ENCODE assay signal across 1 cellular context in the genomic region with DNA sequence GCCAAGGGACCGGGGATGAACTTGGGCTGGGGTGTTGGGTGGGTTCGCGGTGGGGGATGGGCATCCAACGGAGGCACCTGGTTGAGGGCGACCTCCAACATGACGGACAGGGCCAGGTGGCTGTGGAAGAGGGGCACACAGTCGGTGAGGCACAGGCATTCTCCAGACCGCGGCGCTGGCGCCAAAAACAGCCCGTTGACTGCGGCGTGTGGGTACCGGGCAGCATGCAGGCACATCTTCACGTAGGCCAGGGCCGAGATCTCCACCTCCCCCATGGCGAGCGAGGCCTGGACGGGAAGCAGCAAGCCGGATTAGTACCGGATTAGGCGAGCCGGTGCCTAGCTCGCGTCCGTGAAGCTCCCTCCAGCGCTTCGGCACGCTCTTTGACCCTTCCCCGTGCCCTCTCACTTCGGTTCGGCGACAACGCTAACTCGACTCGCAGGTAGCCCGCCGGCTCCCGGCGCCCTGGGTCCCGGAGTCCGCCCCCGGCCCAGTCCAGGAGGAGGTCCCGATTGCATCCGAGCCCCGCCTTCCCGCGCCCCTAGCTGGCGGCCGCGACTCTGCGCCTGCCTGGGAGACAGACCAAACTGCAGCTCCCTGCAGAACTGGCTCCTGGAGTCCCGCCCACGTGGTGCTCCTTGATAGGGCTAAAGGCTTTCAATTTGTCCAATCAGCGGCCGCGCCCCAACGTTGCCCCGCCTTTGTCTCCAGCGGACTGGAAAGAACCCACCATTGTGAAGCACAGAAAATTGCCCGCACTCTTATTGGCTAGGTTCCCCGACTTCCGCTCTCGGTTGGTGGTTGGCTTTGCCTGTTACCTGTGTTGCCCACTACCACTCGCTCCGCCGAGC.
A peak's percentile ranks its signal among the peaks of the same experiment; 100 is the strongest.
TF ChIP-seq lines count a peak whose summit lies in the region.

A gene with protein sequence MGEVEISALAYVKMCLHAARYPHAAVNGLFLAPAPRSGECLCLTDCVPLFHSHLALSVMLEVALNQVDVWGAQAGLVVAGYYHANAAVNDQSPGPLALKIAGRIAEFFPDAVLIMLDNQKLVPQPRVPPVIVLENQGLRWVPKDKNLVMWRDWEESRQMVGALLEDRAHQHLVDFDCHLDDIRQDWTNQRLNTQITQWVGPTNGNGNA (minus strand): TSS at position 562 of the 851 bp plus-strand sequence. CDS start 287 bp downstream, at position 275.

TF ChIP-seq in WTC11, 78 proteins besides CTCF, POLR2A, EP300 and RAD21 (continued from another document and continues in another):
- no peak for TF ChIP-seq ZNF263 (CRISPR knock-in tag; IDR thresholded peaks at IDR 0.05; ENCODE audit: low read depth)
- TF ChIP-seq ERG (CRISPR knock-in tag; IDR thresholded peaks at IDR 0.05): no peak
- no peak for TF ChIP-seq ATF1 (CRISPR knock-in tag; IDR thresholded peaks at IDR 0.05)
- TF ChIP-seq CREB1 (CRISPR knock-in tag; IDR thresholded peaks at IDR 0.05): 0 out of 2 replicates have a peak, but pooled peaks have one; percentile 9
- peak; percentile 68; the same call in 1 of the 2 replicates for TF ChIP-seq JUN (CRISPR knock-in tag; IDR thresholded peaks at IDR 0.05)
- TF ChIP-seq, protein P1, sequence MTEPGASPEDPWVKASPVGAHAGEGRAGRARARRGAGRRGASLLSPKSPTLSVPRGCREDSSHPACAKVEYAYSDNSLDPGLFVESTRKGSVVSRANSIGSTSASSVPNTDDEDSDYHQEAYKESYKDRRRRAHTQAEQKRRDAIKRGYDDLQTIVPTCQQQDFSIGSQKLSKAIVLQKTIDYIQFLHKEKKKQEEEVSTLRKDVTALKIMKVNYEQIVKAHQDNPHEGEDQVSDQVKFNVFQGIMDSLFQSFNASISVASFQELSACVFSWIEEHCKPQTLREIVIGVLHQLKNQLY (CRISPR knock-in tag; IDR thresholded peaks at IDR 0.05): no peak
- no peak for TF ChIP-seq ZMAT4 (CRISPR knock-in tag; IDR thresholded peaks at IDR 0.05)
- TF ChIP-seq JAZF1 (CRISPR knock-in tag; IDR thresholded peaks at IDR 0.05): no peak
- TF ChIP-seq, protein P2, sequence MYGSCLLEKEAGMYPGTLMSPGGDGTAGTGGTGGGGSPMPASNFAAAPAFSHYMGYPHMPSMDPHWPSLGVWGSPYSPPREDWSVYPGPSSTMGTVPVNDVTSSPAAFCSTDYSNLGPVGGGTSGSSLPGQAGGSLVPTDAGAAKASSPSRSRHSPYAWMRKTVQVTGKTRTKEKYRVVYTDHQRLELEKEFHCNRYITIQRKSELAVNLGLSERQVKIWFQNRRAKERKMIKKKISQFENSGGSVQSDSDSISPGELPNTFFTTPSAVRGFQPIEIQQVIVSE (CRISPR knock-in tag; IDR thresholded peaks at IDR 0.05; ENCODE audit: borderline replicate concordance): no peak
- TF ChIP-seq PRDM15 (CRISPR knock-in tag; IDR thresholded peaks at IDR 0.05): no peak; the same call in 1 of the 2 replicates
- peak; percentile 61 for TF ChIP-seq CREM (CRISPR knock-in tag; IDR thresholded peaks at IDR 0.05)
- TF ChIP-seq NFYB (CRISPR knock-in tag; conservative IDR thresholded peaks at IDR 0.05; ENCODE audit: low read depth): peak; percentile 90
- TF ChIP-seq ZNF138 (CRISPR knock-in tag; conservative IDR thresholded peaks at IDR 0.05): 0 out of 2 replicates have a peak, but pooled peaks have one; percentile 59
- TF ChIP-seq, protein P3, sequence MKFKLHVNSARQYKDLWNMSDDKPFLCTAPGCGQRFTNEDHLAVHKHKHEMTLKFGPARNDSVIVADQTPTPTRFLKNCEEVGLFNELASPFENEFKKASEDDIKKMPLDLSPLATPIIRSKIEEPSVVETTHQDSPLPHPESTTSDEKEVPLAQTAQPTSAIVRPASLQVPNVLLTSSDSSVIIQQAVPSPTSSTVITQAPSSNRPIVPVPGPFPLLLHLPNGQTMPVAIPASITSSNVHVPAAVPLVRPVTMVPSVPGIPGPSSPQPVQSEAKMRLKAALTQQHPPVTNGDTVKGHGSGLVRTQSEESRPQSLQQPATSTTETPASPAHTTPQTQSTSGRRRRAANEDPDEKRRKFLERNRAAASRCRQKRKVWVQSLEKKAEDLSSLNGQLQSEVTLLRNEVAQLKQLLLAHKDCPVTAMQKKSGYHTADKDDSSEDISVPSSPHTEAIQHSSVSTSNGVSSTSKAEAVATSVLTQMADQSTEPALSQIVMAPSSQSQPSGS (CRISPR knock-in tag; IDR thresholded peaks at IDR 0.05; ENCODE audit: borderline replicate concordance, low read depth): peak; percentile 30; the same call in 1 of the 2 replicates
- no peak for TF ChIP-seq NR1H2 (CRISPR knock-in tag; IDR thresholded peaks at IDR 0.05)
- TF ChIP-seq NR2C2 (CRISPR knock-in tag; IDR thresholded peaks at IDR 0.05): no peak
- TF ChIP-seq E2F4 (CRISPR knock-in tag; IDR thresholded peaks at IDR 0.05; ENCODE audit: borderline replicate concordance, low read depth): 0 out of 2 replicates have a peak, but pooled peaks have one; percentile 53
- 0 out of 2 replicates have a peak, but pooled peaks have one; percentile 3 for TF ChIP-seq SMAD3 (CRISPR knock-in tag; IDR thresholded peaks at IDR 0.05; ENCODE audit: borderline replicate concordance)
- TF ChIP-seq, protein P4, sequence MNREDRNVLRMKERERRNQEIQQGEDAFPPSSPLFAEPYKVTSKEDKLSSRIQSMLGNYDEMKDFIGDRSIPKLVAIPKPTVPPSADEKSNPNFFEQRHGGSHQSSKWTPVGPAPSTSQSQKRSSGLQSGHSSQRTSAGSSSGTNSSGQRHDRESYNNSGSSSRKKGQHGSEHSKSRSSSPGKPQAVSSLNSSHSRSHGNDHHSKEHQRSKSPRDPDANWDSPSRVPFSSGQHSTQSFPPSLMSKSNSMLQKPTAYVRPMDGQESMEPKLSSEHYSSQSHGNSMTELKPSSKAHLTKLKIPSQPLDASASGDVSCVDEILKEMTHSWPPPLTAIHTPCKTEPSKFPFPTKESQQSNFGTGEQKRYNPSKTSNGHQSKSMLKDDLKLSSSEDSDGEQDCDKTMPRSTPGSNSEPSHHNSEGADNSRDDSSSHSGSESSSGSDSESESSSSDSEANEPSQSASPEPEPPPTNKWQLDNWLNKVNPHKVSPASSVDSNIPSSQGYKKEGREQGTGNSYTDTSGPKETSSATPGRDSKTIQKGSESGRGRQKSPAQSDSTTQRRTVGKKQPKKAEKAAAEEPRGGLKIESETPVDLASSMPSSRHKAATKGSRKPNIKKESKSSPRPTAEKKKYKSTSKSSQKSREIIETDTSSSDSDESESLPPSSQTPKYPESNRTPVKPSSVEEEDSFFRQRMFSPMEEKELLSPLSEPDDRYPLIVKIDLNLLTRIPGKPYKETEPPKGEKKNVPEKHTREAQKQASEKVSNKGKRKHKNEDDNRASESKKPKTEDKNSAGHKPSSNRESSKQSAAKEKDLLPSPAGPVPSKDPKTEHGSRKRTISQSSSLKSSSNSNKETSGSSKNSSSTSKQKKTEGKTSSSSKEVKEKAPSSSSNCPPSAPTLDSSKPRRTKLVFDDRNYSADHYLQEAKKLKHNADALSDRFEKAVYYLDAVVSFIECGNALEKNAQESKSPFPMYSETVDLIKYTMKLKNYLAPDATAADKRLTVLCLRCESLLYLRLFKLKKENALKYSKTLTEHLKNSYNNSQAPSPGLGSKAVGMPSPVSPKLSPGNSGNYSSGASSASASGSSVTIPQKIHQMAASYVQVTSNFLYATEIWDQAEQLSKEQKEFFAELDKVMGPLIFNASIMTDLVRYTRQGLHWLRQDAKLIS (CRISPR knock-in tag; IDR thresholded peaks at IDR 0.05; ENCODE audit: borderline replicate concordance): no peak
- TF ChIP-seq, protein P5, sequence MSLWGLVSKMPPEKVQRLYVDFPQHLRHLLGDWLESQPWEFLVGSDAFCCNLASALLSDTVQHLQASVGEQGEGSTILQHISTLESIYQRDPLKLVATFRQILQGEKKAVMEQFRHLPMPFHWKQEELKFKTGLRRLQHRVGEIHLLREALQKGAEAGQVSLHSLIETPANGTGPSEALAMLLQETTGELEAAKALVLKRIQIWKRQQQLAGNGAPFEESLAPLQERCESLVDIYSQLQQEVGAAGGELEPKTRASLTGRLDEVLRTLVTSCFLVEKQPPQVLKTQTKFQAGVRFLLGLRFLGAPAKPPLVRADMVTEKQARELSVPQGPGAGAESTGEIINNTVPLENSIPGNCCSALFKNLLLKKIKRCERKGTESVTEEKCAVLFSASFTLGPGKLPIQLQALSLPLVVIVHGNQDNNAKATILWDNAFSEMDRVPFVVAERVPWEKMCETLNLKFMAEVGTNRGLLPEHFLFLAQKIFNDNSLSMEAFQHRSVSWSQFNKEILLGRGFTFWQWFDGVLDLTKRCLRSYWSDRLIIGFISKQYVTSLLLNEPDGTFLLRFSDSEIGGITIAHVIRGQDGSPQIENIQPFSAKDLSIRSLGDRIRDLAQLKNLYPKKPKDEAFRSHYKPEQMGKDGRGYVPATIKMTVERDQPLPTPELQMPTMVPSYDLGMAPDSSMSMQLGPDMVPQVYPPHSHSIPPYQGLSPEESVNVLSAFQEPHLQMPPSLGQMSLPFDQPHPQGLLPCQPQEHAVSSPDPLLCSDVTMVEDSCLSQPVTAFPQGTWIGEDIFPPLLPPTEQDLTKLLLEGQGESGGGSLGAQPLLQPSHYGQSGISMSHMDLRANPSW (CRISPR knock-in tag; conservative IDR thresholded peaks at IDR 0.05; ENCODE audit: low read depth): no peak
- 0 out of 2 replicates have a peak, but pooled peaks have one; percentile 37 for TF ChIP-seq TCF7 (CRISPR knock-in tag; IDR thresholded peaks at IDR 0.05; ENCODE audit: low read depth)
- TF ChIP-seq TEAD4 (CRISPR knock-in tag; IDR thresholded peaks at IDR 0.05): no peak
- TF ChIP-seq GABPB1 (CRISPR knock-in tag; IDR thresholded peaks at IDR 0.05): peak; percentile 74
- TF ChIP-seq NFATC4 (CRISPR knock-in tag; IDR thresholded peaks at IDR 0.05): no peak
- no peak for TF ChIP-seq NR3C1 (CRISPR knock-in tag; conservative IDR thresholded peaks at IDR 0.05; ENCODE audit: low read depth)
- TF ChIP-seq, protein P6, sequence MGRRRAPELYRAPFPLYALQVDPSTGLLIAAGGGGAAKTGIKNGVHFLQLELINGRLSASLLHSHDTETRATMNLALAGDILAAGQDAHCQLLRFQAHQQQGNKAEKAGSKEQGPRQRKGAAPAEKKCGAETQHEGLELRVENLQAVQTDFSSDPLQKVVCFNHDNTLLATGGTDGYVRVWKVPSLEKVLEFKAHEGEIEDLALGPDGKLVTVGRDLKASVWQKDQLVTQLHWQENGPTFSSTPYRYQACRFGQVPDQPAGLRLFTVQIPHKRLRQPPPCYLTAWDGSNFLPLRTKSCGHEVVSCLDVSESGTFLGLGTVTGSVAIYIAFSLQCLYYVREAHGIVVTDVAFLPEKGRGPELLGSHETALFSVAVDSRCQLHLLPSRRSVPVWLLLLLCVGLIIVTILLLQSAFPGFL (CRISPR knock-in tag; IDR thresholded peaks at IDR 0.05; ENCODE audit: borderline replicate concordance): peak; percentile 52; the same call in 1 of the 2 replicates
- no peak for TF ChIP-seq ELF4 (CRISPR knock-in tag; IDR thresholded peaks at IDR 0.05; ENCODE audit: low read depth)
